ENCODE assay signal across 8 cellular contexts in the genomic region with DNA sequence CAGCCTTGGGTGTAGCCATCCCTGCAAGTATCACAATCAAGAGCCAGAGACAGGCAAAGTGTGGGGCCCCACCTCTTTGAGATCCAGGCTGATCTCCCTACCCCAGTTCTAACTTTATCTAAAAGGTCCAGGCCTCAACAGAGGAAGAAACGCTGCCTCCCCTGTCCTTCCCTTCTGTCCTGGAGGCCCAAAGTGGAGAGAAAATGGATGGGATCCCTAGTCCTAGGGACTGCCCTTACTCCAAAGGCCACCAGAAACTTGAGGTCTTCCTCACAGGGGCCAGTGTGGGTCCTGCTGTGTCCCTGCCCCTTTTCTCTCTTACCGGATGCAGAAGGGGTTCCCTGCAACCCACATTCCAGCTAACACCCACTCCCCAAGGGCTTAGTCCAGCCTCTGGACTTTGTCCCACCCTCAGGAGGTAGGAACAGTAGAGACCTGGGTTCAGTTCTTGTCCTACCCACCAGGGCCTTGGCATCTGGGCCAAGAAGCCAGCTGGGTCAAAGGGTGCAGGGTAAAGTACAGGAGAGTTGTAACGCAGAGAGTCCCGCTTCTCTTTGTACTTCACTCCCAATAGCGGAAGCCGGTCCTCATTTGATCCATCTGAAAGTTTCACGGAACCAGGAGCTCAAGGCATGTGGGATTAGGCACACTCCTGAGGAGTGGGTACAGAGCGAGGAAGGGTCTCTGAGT. TPM values are rescaled to one million over a fixed set of nuclear protein-coding genes. Genes with fewer than 3 reads are reported as not detected.
DNase-seq lines count a peak whose midpoint lies in the region; ATAC-seq and TF ChIP-seq lines count a peak whose summit lies in the region.

No MANE protein-coding gene starts in this region.

- intact Hi-C loops in activated CD4-positive, alpha-beta memory T cell treated with anti-CD3 and anti-CD28 coated beads for 36 hours (cut with micrococcal nuclease): loop anchor here (2.0 kb wide), 1 partner anchor 67 kb away; a partner anchor contains a TSS

- H3K27ac Mint-ChIP-seq in HFFc6: peak overlapping the region; percentile 98
- H3K27ac Mint-ChIP-seq in activated CD4-positive, alpha-beta memory T cell treated with anti-CD3 and anti-CD28 coated beads for 36 hours: peak overlapping the region; percentile 94
- peak overlapping the region; percentile 92 to 97 for H3K27ac Mint-ChIP-seq in stimulated activated naive CD8-positive, alpha-beta T cell treated with anti-CD3 and anti-CD28 coated beads, Interleukin-15, amount 100 ng/mL, for 72 hours

- CTCF ChIA-PET in activated CD4-positive, alpha-beta memory T cell treated with anti-CD3 and anti-CD28 coated beads for 36 hours (lab: Charles Lee): interaction anchor here (4.1 kb wide), 1 partner anchor 22 kb away, joined by 75 read pairs; a partner anchor contains a TSS

- H3K4me3 ChIP-seq in iPS-11a (ENCODE audit: low read depth, low read length): peak overlapping the region; percentile 78

- no peaks in the 10 kb centered on the region for H3K9me3 Mint-ChIP-seq in HFFc6
- H3K9me3 Mint-ChIP-seq in activated CD4-positive, alpha-beta memory T cell treated with anti-CD3 and anti-CD28 coated beads for 36 hours: no peaks in the 10 kb centered on the region
- no peaks in the 10 kb centered on the region for H3K9me3 Mint-ChIP-seq in stimulated activated naive CD8-positive, alpha-beta T cell treated with anti-CD3 and anti-CD28 coated beads, Interleukin-15, amount 100 ng/mL, for 72 hours

- no peak for ATAC-seq in stimulated activated naive CD8-positive, alpha-beta T cell treated with anti-CD3 and anti-CD28 coated beads, Interleukin-15, amount 100 ng/mL, for 72 hours

- no peaks in the 10 kb centered on the region; the same call in 1 of the 2 replicates for H3K27me3 Mint-ChIP-seq in HFFc6 (ENCODE audit: insufficient read depth)
- no peaks in the 10 kb centered on the region for H3K27me3 Mint-ChIP-seq in activated CD4-positive, alpha-beta memory T cell treated with anti-CD3 and anti-CD28 coated beads for 36 hours
- H3K27me3 Mint-ChIP-seq in stimulated activated naive CD8-positive, alpha-beta T cell treated with anti-CD3 and anti-CD28 coated beads, Interleukin-15, amount 100 ng/mL, for 72 hours: no peaks in the 10 kb centered on the region

- H3K4me3 Mint-ChIP-seq in HFFc6: peak overlapping the region; percentile 98
- peak overlapping the region; percentile 93 for H3K4me3 Mint-ChIP-seq in activated CD4-positive, alpha-beta memory T cell treated with anti-CD3 and anti-CD28 coated beads for 36 hours
- peak overlapping the region; percentile 80 to 93 for H3K4me3 Mint-ChIP-seq in stimulated activated naive CD8-positive, alpha-beta T cell treated with anti-CD3 and anti-CD28 coated beads, Interleukin-15, amount 100 ng/mL, for 72 hours

- DNase-seq in HFFc6 (no peak), islet precursor cell (no peak), NCI-H128 (lab: John Stamatoyannopoulos, UW; ENCODE audit: unreplicated experiment) (no peak), medulla oblongata (ENCODE audit: extremely low spot score) (no peak), NCI-H1694 (lab: John Stamatoyannopoulos, UW) (no peak)
- peak; percentile 26 for DNase-seq in activated CD4-positive, alpha-beta memory T cell treated with anti-CD3 and anti-CD28 coated beads for 36 hours
- no peak for DNase-seq in stimulated activated naive CD8-positive, alpha-beta T cell treated with anti-CD3 and anti-CD28 coated beads, Interleukin-15, amount 100 ng/mL, for 72 hours

- peaks cover 28% of the 10 kb centered on the region for H3K36me3 Mint-ChIP-seq in HFFc6 (ENCODE audit: low read depth)
- peaks cover 50% of the 10 kb centered on the region for H3K36me3 Mint-ChIP-seq in activated CD4-positive, alpha-beta memory T cell treated with anti-CD3 and anti-CD28 coated beads for 36 hours

- POLR2A ChIA-PET in activated CD4-positive, alpha-beta memory T cell treated with anti-CD3 and anti-CD28 coated beads for 36 hours (lab: Charles Lee): interaction anchor here (1.1 to 3.9 kb wide), 3 partner anchors 8 to 21 kb away, joined by 3 to 36 read pairs (median 11); a partner anchor contains a TSS

- TF ChIP-seq CTCF in HFFc6 (IDR thresholded peaks at IDR 0.05): no peak

- peaks cover 65% of the 10 kb centered on the region for H3K4me1 Mint-ChIP-seq in HFFc6 (ENCODE audit: low read depth)
- H3K4me1 Mint-ChIP-seq in activated CD4-positive, alpha-beta memory T cell treated with anti-CD3 and anti-CD28 coated beads for 36 hours (ENCODE audit: low read depth): peaks cover 48% of the 10 kb centered on the region
- peaks cover 67% of the 10 kb centered on the region for H3K4me1 Mint-ChIP-seq in stimulated activated naive CD8-positive, alpha-beta T cell treated with anti-CD3 and anti-CD28 coated beads, Interleukin-15, amount 100 ng/mL, for 72 hours

RNA-seq across cellular contexts. Expression of a gene that starts 1.9 kb away (rescaled TPM):
- total RNA-seq in HFFc6 (2021; fragmentation: NEBNext Ultra II Directional; extraction: Animal tissue kit (Norgen Biotek cat#: 25700)): 100 to 1,000 TPM; 229 to 324 (median 315) TPM
- 100 to 1,000 TPM; 357 to 365 TPM for total RNA-seq in activated CD4-positive, alpha-beta memory T cell treated with anti-CD3 and anti-CD28 coated beads for 36 hours

RNA-seq across cellular contexts. Expression of a gene that starts 8.7 kb away (rescaled TPM):
- 10 to 100 TPM; 82.5 to 93.7 (median 86.8) TPM for total RNA-seq in HFFc6 (2021; fragmentation: NEBNext Ultra II Directional; extraction: Animal tissue kit (Norgen Biotek cat#: 25700))
- total RNA-seq in activated CD4-positive, alpha-beta memory T cell treated with anti-CD3 and anti-CD28 coated beads for 36 hours: 100 to 1,000 TPM; 105 to 106 TPM

RNA-seq across cellular contexts. Expression of a gene that starts 17.8 kb away (rescaled TPM):
- 10 to 100 TPM; 67.0 to 79.3 (median 71.5) TPM for total RNA-seq in HFFc6 (2021; fragmentation: NEBNext Ultra II Directional; extraction: Animal tissue kit (Norgen Biotek cat#: 25700))
- total RNA-seq in activated CD4-positive, alpha-beta memory T cell treated with anti-CD3 and anti-CD28 coated beads for 36 hours: 10 to 100 TPM; 58.6 to 67.2 TPM

RNA-seq across cellular contexts. Expression of a gene that starts 21.0 kb away (rescaled TPM):
- total RNA-seq in HFFc6 (2021; fragmentation: NEBNext Ultra II Directional; extraction: Animal tissue kit (Norgen Biotek cat#: 25700)): 10 to 100 TPM; 16.2 to 26.9 (median 20.6) TPM
- 10 to 100 TPM; 35.6 to 36.8 TPM for total RNA-seq in activated CD4-positive, alpha-beta memory T cell treated with anti-CD3 and anti-CD28 coated beads for 36 hours

RNA-seq across cellular contexts. Expression of a gene that starts 21.3 kb away (rescaled TPM):
- 10 to 100 TPM; 11.2 to 16.0 (median 13.9) TPM for total RNA-seq in HFFc6 (2021; fragmentation: NEBNext Ultra II Directional; extraction: Animal tissue kit (Norgen Biotek cat#: 25700))
- total RNA-seq in activated CD4-positive, alpha-beta memory T cell treated with anti-CD3 and anti-CD28 coated beads for 36 hours: 10 to 100 TPM; 43.0 to 46.3 TPM
